In genomic region chr16:14636951-14637240, GRCh38 we compare ENCODE assay signal across 1 cellular context.
TF ChIP-seq lines count a peak whose summit lies in the region.

No MANE protein-coding gene starts in this region.

TF ChIP-seq in K562, 482 proteins besides CTCF, POLR2A, EP300 and RAD21:
- TF ChIP-seq ZNF592 (IDR thresholded peaks at IDR 0.05) = peak; percentile 61; the same call in 1 of the 2 replicates
